ENCODE assay signal across 1 cellular context in genomic region chr2:230794472-230794871, GRCh38.
TF ChIP-seq lines count a peak whose summit lies in the region.

No MANE protein-coding gene starts in this region.

TF ChIP-seq in HCT116, 20 proteins besides CTCF, POLR2A, EP300 and RAD21 (continued from another document):
- TF ChIP-seq ZBTB33 (IDR thresholded peaks at IDR 0.05; ENCODE audit: extremely low read depth, insufficient replicate concordance, low read length) (no peak), TCF7L2 (IDR thresholded peaks at IDR 0.05; ENCODE audit: borderline replicate concordance, extremely low read depth, insufficient read depth, insufficient read length) (no peak), YY1 (IDR thresholded peaks at IDR 0.05; ENCODE audit: extremely low read depth, insufficient replicate concordance, low read depth, low read length) (no peak), CEBPB (IDR thresholded peaks at IDR 0.05; ENCODE audit: low read depth) (no peak; the same call in 1 of the 2 replicates), EZH2 (IDR thresholded peaks at IDR 0.05) (no peak), ZFX (IDR thresholded peaks at IDR 0.05) (no peak)
TF ChIP-seq in HCT116: peak in this region for 0.
